In the genomic region with DNA sequence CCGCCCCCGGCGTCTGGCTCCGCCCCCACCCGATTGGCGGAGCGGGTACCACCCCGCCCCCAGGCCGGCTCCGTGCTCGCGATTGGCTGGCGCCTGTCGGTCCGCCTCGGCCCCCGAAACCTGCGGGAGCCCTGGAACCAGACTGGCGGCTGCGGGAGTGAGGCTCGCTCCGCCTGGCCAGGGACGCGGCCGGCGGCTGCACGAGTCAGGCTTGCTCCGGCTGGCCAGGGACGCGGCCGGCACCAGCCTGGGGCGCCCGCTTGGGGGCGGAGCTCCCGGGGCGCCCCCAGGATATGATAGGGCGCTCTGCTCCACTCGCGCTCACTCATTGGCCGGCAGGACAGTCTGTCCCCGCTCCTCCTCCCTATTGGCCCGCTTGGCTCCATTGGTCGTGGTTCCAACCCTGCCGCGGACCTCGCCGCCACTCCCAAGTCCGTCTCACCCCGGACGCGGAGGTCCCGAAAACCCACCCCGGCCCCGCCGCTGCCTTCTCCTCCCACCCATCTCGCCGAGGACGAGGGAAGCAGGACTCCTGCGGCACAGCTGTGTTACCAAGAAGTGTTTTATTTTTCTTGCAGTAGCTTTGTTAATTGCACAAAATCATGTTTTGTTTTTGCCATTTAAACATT, we compare ENCODE assay signal across 8 cellular contexts. TPM values are rescaled to one million over a fixed set of nuclear protein-coding genes. Genes with fewer than 3 reads are reported as not detected.
DNase-seq lines count a peak whose midpoint lies in the region; ATAC-seq and TF ChIP-seq lines count a peak whose summit lies in the region.

No MANE protein-coding gene starts in this region.

- peak overlapping the region; percentile 75 for H3K4me3 Mint-ChIP-seq in activated naive CD8-positive, alpha-beta T cell treated with anti-CD3 and anti-CD28 coated beads, Interleukin-2, amount 50 U/mL, for 24 hours

- no peaks in the 10 kb centered on the region for H3K9me3 ChIP-seq in SU-DHL-6 (ENCODE audit: insufficient read depth, low read length)
- no peaks in the 10 kb centered on the region for H3K9me3 ChIP-seq in parathyroid adenoma (ENCODE audit: control insufficient read depth, low read length)
- no peaks in the 10 kb centered on the region for H3K9me3 ChIP-seq in tibial artery

- H3K27me3 ChIP-seq in SU-DHL-6 (ENCODE audit: low read length) (no peaks in the 10 kb centered on the region), parathyroid adenoma (ENCODE audit: control insufficient read depth, insufficient read depth, low read length) (no peaks in the 10 kb centered on the region), tibial artery (no peaks in the 10 kb centered on the region)

- no peaks in the 10 kb centered on the region for H3K9me2 ChIP-seq in SU-DHL-6 (replicated peaks; ENCODE audit: insufficient read depth, low read length)

- H3K36me3 Mint-ChIP-seq in activated naive CD8-positive, alpha-beta T cell treated with anti-CD3 and anti-CD28 coated beads, Interleukin-2, amount 50 U/mL, for 24 hours (ENCODE audit: low read depth): peaks cover 19% of the 10 kb centered on the region

- no peak overlapping the region for H3K27ac Mint-ChIP-seq in activated naive CD8-positive, alpha-beta T cell treated with anti-CD3 and anti-CD28 coated beads, Interleukin-2, amount 50 U/mL, for 24 hours

- H3K79me2 ChIP-seq in SU-DHL-6 (ENCODE audit: insufficient read depth, low read length): no peaks in the 10 kb centered on the region
- no peaks in the 10 kb centered on the region for H3K79me2 ChIP-seq in parathyroid adenoma

- peak; percentile 96 for DNase-seq in GM10266 (ENCODE audit: extremely low spot score)
- DNase-seq in NCI-H1105 treated with DMSO at 0.1 percent for 48 hours (lab: John Stamatoyannopoulos, UW): peak; percentile 88
- DNase-seq in activated naive CD8-positive, alpha-beta T cell treated with anti-CD3 and anti-CD28 coated beads, Interleukin-2, amount 50 U/mL, for 24 hours: peak; percentile 91
- peak; percentile 96 for DNase-seq in cardiac septum (ENCODE audit: low spot score)
- DNase-seq in tibial artery: peak; percentile 91 to 96

- H3K36me3 ChIP-seq in SU-DHL-6 (ENCODE audit: low read length) (no peaks in the 10 kb centered on the region), parathyroid adenoma (ENCODE audit: control insufficient read depth, insufficient read depth, low read length) (no peaks in the 10 kb centered on the region), tibial artery (peaks cover under 1 to 57% (median 40%) of the 10 kb centered on the region in 3 donors)

- H3K9me3 Mint-ChIP-seq in activated naive CD8-positive, alpha-beta T cell treated with anti-CD3 and anti-CD28 coated beads, Interleukin-2, amount 50 U/mL, for 24 hours: no peaks in the 10 kb centered on the region

- TF ChIP-seq CTCF in GM10266 (IDR thresholded peaks at IDR 0.05; ENCODE audit: control insufficient read depth, insufficient read depth, low read depth, missing control alignments): no peak
- no peak for TF ChIP-seq CTCF in SU-DHL-6 (IDR thresholded peaks at IDR 0.05; ENCODE audit: insufficient read depth, low read length, poor library complexity, severe bottlenecking)
- TF ChIP-seq CTCF in parathyroid adenoma (IDR thresholded peaks at IDR 0.05): peak; percentile 35
- TF ChIP-seq CTCF in tibial artery (IDR thresholded peaks at IDR 0.05): peak in 1 of 2 experiments; percentile 21

- peaks cover 7% of the 10 kb centered on the region for H3K4me1 Mint-ChIP-seq in activated naive CD8-positive, alpha-beta T cell treated with anti-CD3 and anti-CD28 coated beads, Interleukin-2, amount 50 U/mL, for 24 hours

- H3K27ac ChIP-seq in SU-DHL-6 (ENCODE audit: low read depth, low read length): peak overlapping the region; percentile 77
- H3K27ac ChIP-seq in parathyroid adenoma: peak overlapping the region; percentile 79
- H3K27ac ChIP-seq in tibial artery: peak overlapping the region; percentile 60 to 82

- peak; percentile 94 for ATAC-seq in HG02759 (IDR thresholded peaks at IDR 0.05; ENCODE audit: unreplicated experiment)
- peak; percentile 98 for ATAC-seq in activated naive CD8-positive, alpha-beta T cell treated with anti-CD3 and anti-CD28 coated beads, Interleukin-2, amount 50 U/mL, for 24 hours

- intact Hi-C loops in cardiac septum (cut with DNase I): loop anchor here (1.0 to 10.0 kb wide), 5 partner anchors 35 to 152 kb away; partner anchors contain the start of genes ANKS3, DNAAF8, NUDT16L1 and SEC14L5
- intact Hi-C loops in tibial artery (cut with DNase I; ENCODE audit: low total_unique reads): no loop called here

- peak overlapping the region; percentile 92 for H2AFZ ChIP-seq in SU-DHL-6 (ENCODE audit: low read depth, low read length, severe bottlenecking)
- peak overlapping the region; percentile 99 for H2AFZ ChIP-seq in parathyroid adenoma

- peaks cover 8% of the 10 kb centered on the region for H3F3A ChIP-seq in SU-DHL-6 (ENCODE audit: insufficient read depth)

- H4K20me1 ChIP-seq in SU-DHL-6 (ENCODE audit: low read depth, low read length): no peaks in the 10 kb centered on the region

- H3K4me1 ChIP-seq in parathyroid adenoma (peaks cover 10% of the 10 kb centered on the region), tibial artery (peaks cover 0 to 26% (median 13%) of the 10 kb centered on the region in 4 donors)

- H3K27me3 Mint-ChIP-seq in activated naive CD8-positive, alpha-beta T cell treated with anti-CD3 and anti-CD28 coated beads, Interleukin-2, amount 50 U/mL, for 24 hours: no peaks in the 10 kb centered on the region

- peak overlapping the region; percentile 66 for H3K9ac ChIP-seq in SU-DHL-6 (ENCODE audit: low read length)
- H3K9ac ChIP-seq in parathyroid adenoma: peak overlapping the region; percentile 13

- H3K4me2 ChIP-seq in SU-DHL-6 (ENCODE audit: low read depth, low read length, poor library complexity, severe bottlenecking): peak overlapping the region; percentile 92
- H3K4me2 ChIP-seq in parathyroid adenoma (ENCODE audit: low read length): peak overlapping the region; percentile 96

- peak overlapping the region; percentile 96 for H3K4me3 ChIP-seq in SU-DHL-6 (ENCODE audit: insufficient read depth, low read length, poor library complexity, severe bottlenecking)
- H3K4me3 ChIP-seq in parathyroid adenoma (ENCODE audit: low read depth, low read length): peak overlapping the region; percentile 92
- peak overlapping the region; percentile 74 to 79 for H3K4me3 ChIP-seq in tibial artery

RNA-seq across cellular contexts. Expression of gene ROGDI, which starts 0.3 kb away (rescaled TPM):
- 69.9 TPM for total RNA-seq in cardiac septum

RNA-seq across cellular contexts. Expression of gene SMIM22, which starts 7.6 kb away (rescaled TPM):
- not detected for total RNA-seq in cardiac septum

RNA-seq across cellular contexts. Expression of gene SEPTIN12, which starts 14.6 kb away (rescaled TPM):
- total RNA-seq in cardiac septum: not detected

RNA-seq across cellular contexts. Expression of gene ZNF500, which starts 35.8 kb away (rescaled TPM):
- 7.2 TPM for total RNA-seq in cardiac septum

RNA-seq across cellular contexts. Expression of gene GLYR1, which starts 44.3 kb away (rescaled TPM):
- total RNA-seq in cardiac septum: 64.9 TPM

Comparison
In these comparisons a context has a peak if more than half of its experiments do, and no peak if none do; other contexts are left out.
1. Peak in every context shown above with its lines: DNase-seq, ATAC-seq, H3K4me3 ChIP-seq and H3K27ac ChIP-seq.